ENCODE assay signal across 22 cellular contexts in genomic region chr3:176160997-176161396, GRCh38.
"Had no signal": no experiment of that assay in that cellular context is flagged by ENCODE, and none has a peak within 500 bp of the region (broad histone marks: within the 10 kb centered on the region; RNA-seq: fewer than 3 reads in every experiment).

No MANE protein-coding gene starts in this region.

- H3K4me1 Mint-ChIP-seq: endodermal cell had no signal

- H3K4me3 Mint-ChIP-seq: dendritic cell treated with granulocyte-macrophage colony-stimulating factor and Interleukin-4, amounts not matched to agents 40 ng/mL and 50 ng/mL, for 4 days; effector memory CD8-positive, alpha-beta T cell; endodermal cell had no signal

- H3K27me3 Mint-ChIP-seq: dendritic cell treated with granulocyte-macrophage colony-stimulating factor and Interleukin-4, amounts not matched to agents 40 ng/mL and 50 ng/mL, for 4 days; effector memory CD8-positive, alpha-beta T cell had no signal

- H3K27ac Mint-ChIP-seq: dendritic cell treated with granulocyte-macrophage colony-stimulating factor and Interleukin-4, amounts not matched to agents 40 ng/mL and 50 ng/mL, for 4 days; effector memory CD8-positive, alpha-beta T cell; endodermal cell had no signal

- ATAC-seq: effector memory CD8-positive, alpha-beta T cell; esophagus mucosa; foreskin keratinocyte; gastrocnemius medialis; gastroesophageal sphincter; heart left ventricle; heart right ventricle had no signal

- DNase-seq: cortex of kidney; dermis blood vessel endothelial cell; dorsolateral prefrontal cortex; effector CD4-positive, alpha-beta T cell; effector CD8-positive, alpha-beta T cell; effector memory CD4-positive, alpha-beta T cell; effector memory CD8-positive, alpha-beta T cell; endodermal cell; erythroblast; esophagus squamous epithelium; foreskin fibroblast; foreskin keratinocyte; foreskin melanocyte; gastrocnemius medialis; glutamatergic neuron; head of caudate nucleus; heart left ventricle; heart right ventricle; hippocampal formation had no signal
